22 cellular contexts compared by ENCODE assay signal in genomic region chr11:29217901-29218300, GRCh38.
"Had no signal": no experiment of that assay in that cellular context is flagged by ENCODE, and none has a peak within 500 bp of the region (broad histone marks: within the 10 kb centered on the region; RNA-seq: fewer than 3 reads in every experiment).

No MANE protein-coding gene starts in this region.

- H3K4me1 ChIP-seq: esophagus squamous epithelium, gastrocnemius medialis, left lung, neural progenitor cell, parathyroid adenoma, right atrium auricular region, spleen, transverse colon, upper lobe of right lung, uterus had no signal

- H3K27ac ChIP-seq: coronary artery, esophagus squamous epithelium, gastrocnemius medialis, left lung, neural progenitor cell, parathyroid adenoma, right atrium auricular region, skin epidermis, spleen, transverse colon, upper lobe of right lung, uterus had no signal

- H3K4me2 ChIP-seq: neural progenitor cell had no signal

- DNase-seq: dermis blood vessel endothelial cell; effector memory CD4-positive, alpha-beta T cell; erythroblast; esophagus squamous epithelium; gastrocnemius medialis; head of caudate nucleus; kidney; left cardiac atrium; left lung; mesenchymal stem cell; naive thymus-derived CD4-positive, alpha-beta T cell; spleen; stimulated activated CD4-positive, alpha-beta T cell treated with anti-CD3 and anti-CD28 coated beads, Interleukin-2, amount 100 ng/mL, for 48 hours; stimulated activated naive B cell treated with anti-CD40 and anti-IgM and Interleukin-4, amounts not matched to agents 10 μg/mL and 1 μg/mL and 100 μg/mL, for 72 hours; transverse colon; upper lobe of right lung; uterus had no signal

- H3K27me3 ChIP-seq: esophagus squamous epithelium, gastrocnemius medialis, left lung, neural progenitor cell, right atrium auricular region, spleen, transverse colon, upper lobe of right lung, uterus had no signal

- H3K79me2 ChIP-seq: parathyroid adenoma had no signal

- H3K36me3 ChIP-seq: esophagus squamous epithelium, gastrocnemius medialis, left lung, neural progenitor cell, right atrium auricular region, spleen, transverse colon, upper lobe of right lung, uterus had no signal

- H3K4me3 ChIP-seq: coronary artery, esophagus squamous epithelium, gastrocnemius medialis, left lung, neural progenitor cell, right atrium auricular region, skin epidermis, spleen, transverse colon, upper lobe of right lung, uterus had no signal

- H3K9me3 ChIP-seq: esophagus squamous epithelium, gastrocnemius medialis, transverse colon, upper lobe of right lung, uterus had no signal

- H2AFZ ChIP-seq: neural progenitor cell, parathyroid adenoma had no signal

- H3K9ac ChIP-seq: neural progenitor cell, parathyroid adenoma had no signal
